In genomic region chr6:32367641-32368040, GRCh38 we compare ENCODE assay signal across 36 cellular contexts. TPM values are rescaled to one million over a fixed set of nuclear protein-coding genes. Genes with fewer than 3 reads are reported as not detected.
"Had no signal": no experiment of that assay in that cellular context is flagged by ENCODE, and none has a peak within 500 bp of the region (broad histone marks: within the 10 kb centered on the region; RNA-seq: fewer than 3 reads in every experiment).

No MANE protein-coding gene starts in this region.

- H3K27ac ChIP-seq: neural progenitor cell, ovary, parathyroid adenoma, psoas muscle, skin epidermis, spleen, stomach, thoracic aorta, thyroid gland, tibial nerve, upper lobe of left lung, vagina had no signal

- H3K79me2 ChIP-seq: parathyroid adenoma had no signal

- H3K9ac ChIP-seq: neural progenitor cell, parathyroid adenoma had no signal

- H3K9me3 ChIP-seq: ovary, psoas muscle, spleen, stomach, thoracic aorta, thyroid gland, upper lobe of left lung, vagina had no signal

- FAIRE-seq: urothelium cell line had no signal

- H3K27me3 ChIP-seq: neural progenitor cell, ovary, spleen, stomach, thyroid gland, tibial nerve, upper lobe of left lung, vagina had no signal

- H3K4me1 ChIP-seq: neural progenitor cell, parathyroid adenoma, psoas muscle, spleen, stomach, thyroid gland, tibial nerve, upper lobe of left lung, vagina had no signal

- H3K4me3 ChIP-seq: neural progenitor cell, ovary, psoas muscle, skin epidermis, smooth muscle cell, spleen, stomach, thoracic aorta, thyroid gland, tibial nerve, upper lobe of left lung, vagina had no signal

- ATAC-seq: naive thymus-derived CD4-positive, alpha-beta T cell; natural killer cell; psoas muscle; right cardiac atrium; sciatic nerve; stimulated activated memory B cell treated with anti-CD40 and anti-IgM and Interleukin-4, amounts not matched to agents 10 μg/mL and 1 μg/mL and 100 μg/mL, for 72 hours; stimulated activated naive CD8-positive, alpha-beta T cell treated with anti-CD3 and anti-CD28 coated beads, Interleukin-15, Interleukin-2, amounts not matched to agents 100 U/mL and 50 U/mL, for 24 hours had no signal

- DNase-seq: naive thymus-derived CD4-positive, alpha-beta T cell; natural killer cell; occipital lobe; ovary; posterior cingulate gyrus; psoas muscle; right cardiac atrium; spleen; stimulated activated CD4-positive, alpha-beta T cell treated with anti-CD3 and anti-CD28 coated beads, Interleukin-12 subunit alpha, Interleukin-12 subunit beta, amount 100 ng/mL, for 4 hours; stimulated activated CD4-positive, alpha-beta T cell treated with anti-CD3 and anti-CD28 coated beads, Interleukin-1b, Interleukin-23, amount 100 ng/mL, for 48 hours; stimulated activated CD4-positive, alpha-beta T cell treated with anti-CD3 and anti-CD28 coated beads, Interleukin-4, amount 100 ng/mL, for 1 hour; stimulated activated CD4-positive, alpha-beta T cell treated with anti-CD3 and anti-CD28 coated beads, Interleukin-4, amount 100 ng/mL, for 4 hours; stimulated activated CD8-positive, alpha-beta memory T cell treated with anti-CD3 and anti-CD28 coated beads, Interleukin-4, amount 100 ng/mL, for 48 hours; stimulated activated naive CD4-positive, alpha-beta T cell; stimulated activated naive CD8-positive, alpha-beta T cell treated with anti-CD3 and anti-CD28 coated beads, Interleukin-15, Interleukin-2, amounts not matched to agents 100 U/mL and 50 U/mL, for 24 hours; stomach; thyroid gland; trophoblast cell; upper lobe of left lung had no signal

- H3K36me3 ChIP-seq: neural progenitor cell, ovary, spleen, stomach, thoracic aorta, thyroid gland, tibial nerve, upper lobe of left lung, vagina had no signal

- H3K4me2 ChIP-seq: neural progenitor cell, smooth muscle cell had no signal

- H2AFZ ChIP-seq: neural progenitor cell, parathyroid adenoma had no signal

RNA-seq across cellular contexts. Expression of gene TSBP1, which starts 4.1 kb away (rescaled TPM):
- total RNA-seq: naive thymus-derived CD4-positive, alpha-beta T cell; natural killer cell; occipital lobe; osteoblast; ovary; progenitor cell of endocrine pancreas; psoas muscle; renal cortical epithelial cell; right cardiac atrium; sciatic nerve; smooth muscle cell; spleen; stomach; subcutaneous adipose tissue; temporal lobe; thoracic aorta; thyroid gland; tibial nerve; upper lobe of left lung; ureter; vagina had no signal
- polyA plus RNA-seq: naive thymus-derived CD4-positive, alpha-beta T cell; neural cell; ovary; psoas muscle; right cardiac atrium; smooth muscle cell; spleen; stomach had no signal

RNA-seq across cellular contexts. Expression of gene BTNL2, which starts 39.3 kb away (rescaled TPM):
- total RNA-seq: naive thymus-derived CD4-positive, alpha-beta T cell; natural killer cell; occipital lobe; osteoblast; ovary; progenitor cell of endocrine pancreas; psoas muscle; renal cortical epithelial cell; right cardiac atrium; sciatic nerve; smooth muscle cell; spleen; stomach; subcutaneous adipose tissue; temporal lobe; thoracic aorta; thyroid gland; tibial nerve; upper lobe of left lung; ureter; vagina had no signal
- polyA plus RNA-seq: naive thymus-derived CD4-positive, alpha-beta T cell; neural cell; ovary; psoas muscle; right cardiac atrium; smooth muscle cell; spleen; stomach had no signal
